Comparison of ENCODE assay signal across 8 cellular contexts in genomic region chr3:106566277-106566676, GRCh38.
A peak's percentile ranks its signal among the peaks of the same experiment; 100 is the strongest.
DNase-seq lines count a peak whose midpoint lies in the region; ATAC-seq and TF ChIP-seq lines count a peak whose summit lies in the region.

No MANE protein-coding gene starts in this region.

- H3K27me3 ChIP-seq in tibial artery (no peaks in the 10 kb centered on the region), Karpas-422 (ENCODE audit: low read length) (no peaks in the 10 kb centered on the region)

- H3K9ac ChIP-seq in Karpas-422 (ENCODE audit: low read length), result no peak overlapping the region

- no peaks in the 10 kb centered on the region for H3K9me2 ChIP-seq in Karpas-422 (replicated peaks; ENCODE audit: insufficient read depth, low read length)

- intact Hi-C loops in tibial artery (cut with DNase I; ENCODE audit: low total_unique reads), result no loop called here

- H3K27ac ChIP-seq in tibial artery (no peak overlapping the region), Karpas-422 (ENCODE audit: low read length) (no peak overlapping the region)

- H3K79me2 ChIP-seq in Karpas-422 (ENCODE audit: low read length), result no peaks in the 10 kb centered on the region

- peak; percentile 54 for DNase-seq in A172 (ENCODE audit: low spot score)
- peak; percentile 9 for DNase-seq in RKO (ENCODE audit: low spot score)
- no peak for DNase-seq in tibial artery
- DNase-seq in NCI-H146 treated with DMSO at 0.1 percent for 48 hours (lab: John Stamatoyannopoulos, UW; ENCODE audit: unreplicated experiment), result no peak
- no peak for DNase-seq in DMS79 treated with DMSO at 0.1 percent for 48 hours (lab: John Stamatoyannopoulos, UW)
- DNase-seq in Karpas-422, result no peak

- H3K9me3 ChIP-seq in tibial artery, result no peaks in the 10 kb centered on the region
- H3K9me3 ChIP-seq in Karpas-422 (ENCODE audit: low read length), result no peaks in the 10 kb centered on the region

- H3K4me1 ChIP-seq in tibial artery (no peaks in the 10 kb centered on the region), Karpas-422 (ENCODE audit: low read length) (no peaks in the 10 kb centered on the region)

- no peak for TF ChIP-seq CTCF in tibial artery (IDR thresholded peaks at IDR 0.05)

- no peak overlapping the region for H2AFZ ChIP-seq in Karpas-422 (ENCODE audit: low read length)

- no peak overlapping the region for H3K4me2 ChIP-seq in Karpas-422 (ENCODE audit: low read depth, low read length, poor library complexity, severe bottlenecking)

- H3K36me3 ChIP-seq in tibial artery (no peaks in the 10 kb centered on the region), Karpas-422 (ENCODE audit: insufficient read depth, low read length) (no peaks in the 10 kb centered on the region)

- no peaks in the 10 kb centered on the region for H4K20me1 ChIP-seq in Karpas-422 (ENCODE audit: insufficient read depth, low read depth, low read length)

- peak; percentile 93 for ATAC-seq in GM18858 (IDR thresholded peaks at IDR 0.05; ENCODE audit: unreplicated experiment)
- peak; percentile 98 for ATAC-seq in HG02852 (IDR thresholded peaks at IDR 0.05; ENCODE audit: unreplicated experiment)

- H3K4me3 ChIP-seq in tibial artery (no peak overlapping the region), Karpas-422 (ENCODE audit: low read length) (no peak overlapping the region)

Comparison
In these comparisons a context has a peak if more than half of its experiments do, and no peak if none do; other contexts are left out.
1. DNase-seq: peak in A172 (single experiment) and RKO (single experiment); none in tibial artery (0 of 2), NCI-H146 treated with DMSO at 0.1 percent for 48 hours (single experiment), DMS79 treated with DMSO at 0.1 percent for 48 hours (single experiment) and Karpas-422 (single experiment).